In the genomic region with DNA sequence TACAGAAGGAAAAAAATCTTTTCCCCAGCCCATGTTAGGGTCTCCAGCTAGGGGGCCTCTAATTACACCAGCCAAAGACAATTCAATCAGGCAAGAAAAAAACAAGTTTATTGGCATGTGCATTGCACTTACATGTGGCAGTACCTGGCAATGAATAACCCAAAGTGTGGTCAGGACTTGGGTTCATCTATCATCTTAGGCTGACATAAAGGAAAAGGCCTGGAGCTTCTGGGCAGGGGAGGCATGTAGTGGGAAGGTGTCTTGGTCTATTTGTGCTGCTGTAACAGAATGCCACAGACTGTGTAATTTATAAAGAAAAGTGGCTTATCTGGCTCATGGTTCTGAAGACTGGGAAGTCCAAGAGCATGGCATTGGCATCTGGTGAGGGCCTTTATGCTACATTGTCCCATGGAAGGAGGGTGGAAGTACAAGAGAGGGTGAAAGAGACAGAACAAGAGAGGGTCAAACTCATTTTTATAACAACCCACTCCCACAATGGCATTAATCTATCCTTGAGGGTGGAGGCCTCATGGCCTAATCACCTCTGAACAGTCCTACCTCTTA, we compare ENCODE assay signal across 36 cellular contexts.
"Had no signal": no experiment of that assay in that cellular context is flagged by ENCODE, and none has a peak within 500 bp of the region (broad histone marks: within the 10 kb centered on the region; RNA-seq: fewer than 3 reads in every experiment).

No MANE protein-coding gene starts in this region.

- H3K9me3 Mint-ChIP-seq: activated CD4-positive, alpha-beta T cell treated with anti-CD3 and anti-CD28 coated beads, Interleukin-2, amount 10 ng/mL, durations not matched to agents 7 days and 5 days; activated CD8-positive, alpha-beta T cell treated with anti-CD3 and anti-CD28 coated beads for 36 hours; activated naive CD4-positive, alpha-beta T cell treated with anti-CD3 and anti-CD28 coated beads, Interleukin-2, amount 50 U/mL, for 72 hours; immature natural killer cell; nephron; stimulated activated effector memory CD8-positive, alpha-beta T cell treated with anti-CD3 and anti-CD28 coated beads, Interleukin-12 subunit alpha, Interleukin-12 subunit beta, amount 100 ng/mL, for 72 hours; stimulated activated naive CD8-positive, alpha-beta T cell treated with anti-CD3 and anti-CD28 coated beads, Interleukin-15, Interleukin-2, amounts not matched to agents 100 ng/mL and 50 ng/mL, for 24 hours; T-helper 1 cell treated with Interleukin-12 subunit alpha and Interleukin-12 subunit beta and Interleukin-4 antibody, amounts not matched to agents 30 μg/mL and 1 μg/mL, for 36 hours had no signal

- ATAC-seq: activated CD8-positive, alpha-beta memory T cell treated with anti-CD3 and anti-CD28 coated beads, Interleukin-2, amount 10 ng/mL, durations not matched to agents 7 days and 5 days; activated CD8-positive, alpha-beta T cell treated with anti-CD3 and anti-CD28 coated beads for 36 hours; activated naive CD4-positive, alpha-beta T cell treated with anti-CD3 and anti-CD28 coated beads, Interleukin-2, amount 50 U/mL, for 72 hours; activated T-cell treated with anti-CD3 and anti-CD28 coated beads, Interleukin-2, amount 50 U/mL, for 72 hours; body of pancreas; gastroesophageal sphincter; heart left ventricle; left lobe of liver; lower lobe of right lung; stimulated activated effector memory CD8-positive, alpha-beta T cell treated with anti-CD3 and anti-CD28 coated beads, Interleukin-12 subunit alpha, Interleukin-12 subunit beta, amount 100 ng/mL, for 72 hours had no signal

- H3K36me3 Mint-ChIP-seq: activated CD8-positive, alpha-beta memory T cell treated with anti-CD3 and anti-CD28 coated beads, Interleukin-2, amount 10 ng/mL, durations not matched to agents 7 days and 5 days; immature natural killer cell had no signal

- H3K27ac Mint-ChIP-seq: activated CD4-positive, alpha-beta T cell treated with anti-CD3 and anti-CD28 coated beads, Interleukin-2, amount 10 ng/mL, durations not matched to agents 7 days and 5 days; activated CD8-positive, alpha-beta memory T cell treated with anti-CD3 and anti-CD28 coated beads, Interleukin-2, amount 10 ng/mL, durations not matched to agents 7 days and 5 days; activated CD8-positive, alpha-beta T cell treated with anti-CD3 and anti-CD28 coated beads for 36 hours; activated naive CD4-positive, alpha-beta T cell treated with anti-CD3 and anti-CD28 coated beads, Interleukin-2, amount 50 U/mL, for 72 hours; activated T-cell treated with anti-CD3 and anti-CD28 coated beads, Interleukin-2, amount 50 U/mL, for 72 hours; immature natural killer cell; nephron; progenitor cell of endocrine pancreas; stimulated activated effector memory CD8-positive, alpha-beta T cell treated with anti-CD3 and anti-CD28 coated beads, Interleukin-12 subunit alpha, Interleukin-12 subunit beta, amount 100 ng/mL, for 72 hours; stimulated activated naive CD8-positive, alpha-beta T cell treated with anti-CD3 and anti-CD28 coated beads, Interleukin-15, Interleukin-2, amounts not matched to agents 100 ng/mL and 50 ng/mL, for 24 hours; T-helper 1 cell treated with Interleukin-12 subunit alpha and Interleukin-12 subunit beta and Interleukin-4 antibody, amounts not matched to agents 30 μg/mL and 1 μg/mL, for 36 hours had no signal

- DNase-seq: activated CD4-positive, alpha-beta T cell treated with anti-CD3 and anti-CD28 coated beads for 1 hour; activated CD4-positive, alpha-beta T cell treated with anti-CD3 and anti-CD28 coated beads, Interleukin-2, amount 10 ng/mL, durations not matched to agents 7 days and 5 days; activated CD8-positive, alpha-beta memory T cell treated with anti-CD3 and anti-CD28 coated beads, Interleukin-2, amount 10 ng/mL, durations not matched to agents 7 days and 5 days; activated CD8-positive, alpha-beta T cell treated with anti-CD3 and anti-CD28 coated beads for 36 hours; activated naive CD4-positive, alpha-beta T cell; activated T-cell treated with anti-CD3 and anti-CD28 coated beads for 4 hours; activated T-cell treated with anti-CD3 and anti-CD28 coated beads, Interleukin-2, amount 50 U/mL, for 72 hours; aorta; body of pancreas; cerebellar nuclear complex; dorsolateral prefrontal cortex; effector memory CD4-positive, alpha-beta T cell; heart left ventricle; hypothalamus; immature natural killer cell; kidney; lower lobe of right lung; mesendoderm; ovary; sigmoid colon; small intestine; stimulated activated CD4-positive, alpha-beta T cell treated with anti-CD3 and anti-CD28 coated beads, Interleukin-4, amount 100 ng/mL, for 24 hours; T-helper 9 cell; trophoblast cell had no signal

- H3K4me3 Mint-ChIP-seq: activated CD4-positive, alpha-beta T cell treated with anti-CD3 and anti-CD28 coated beads, Interleukin-2, amount 10 ng/mL, durations not matched to agents 7 days and 5 days; activated CD8-positive, alpha-beta memory T cell treated with anti-CD3 and anti-CD28 coated beads, Interleukin-2, amount 10 ng/mL, durations not matched to agents 7 days and 5 days; activated CD8-positive, alpha-beta T cell treated with anti-CD3 and anti-CD28 coated beads for 36 hours; activated T-cell treated with anti-CD3 and anti-CD28 coated beads, Interleukin-2, amount 50 U/mL, for 72 hours; immature natural killer cell; stimulated activated effector memory CD8-positive, alpha-beta T cell treated with anti-CD3 and anti-CD28 coated beads, Interleukin-12 subunit alpha, Interleukin-12 subunit beta, amount 100 ng/mL, for 72 hours; stimulated activated naive CD8-positive, alpha-beta T cell treated with anti-CD3 and anti-CD28 coated beads, Interleukin-15, Interleukin-2, amounts not matched to agents 100 ng/mL and 50 ng/mL, for 24 hours; T-helper 1 cell treated with Interleukin-12 subunit alpha and Interleukin-12 subunit beta and Interleukin-4 antibody, amounts not matched to agents 30 μg/mL and 1 μg/mL, for 36 hours had no signal

- H3K9me3 ChIP-seq: adrenal gland, body of pancreas, gastroesophageal sphincter, lower lobe of right lung, ovary, sigmoid colon, thoracic aorta had no signal

- H3K36me3 ChIP-seq: adrenal gland, cardiac muscle cell, gastroesophageal sphincter, heart left ventricle, lower lobe of right lung, ovary, sigmoid colon, thoracic aorta had no signal

- H3K27me3 Mint-ChIP-seq: progenitor cell of endocrine pancreas had no signal

- H3K27me3 ChIP-seq: adrenal gland, body of pancreas, cardiac muscle cell, dorsolateral prefrontal cortex, gastroesophageal sphincter, heart left ventricle, ovary, sigmoid colon had no signal

- H3K4me3 ChIP-seq: adrenal gland, body of pancreas, cardiac muscle cell, coronary artery, dorsolateral prefrontal cortex, gastroesophageal sphincter, heart left ventricle, lower lobe of right lung, ovary, sigmoid colon, thoracic aorta had no signal

- H3K27ac ChIP-seq: adrenal gland, body of pancreas, cardiac muscle cell, coronary artery, dorsolateral prefrontal cortex, gastroesophageal sphincter, heart left ventricle, lower lobe of right lung, ovary, sigmoid colon, thoracic aorta had no signal
